ENCODE assay signal across 11 cellular contexts in the genomic region with DNA sequence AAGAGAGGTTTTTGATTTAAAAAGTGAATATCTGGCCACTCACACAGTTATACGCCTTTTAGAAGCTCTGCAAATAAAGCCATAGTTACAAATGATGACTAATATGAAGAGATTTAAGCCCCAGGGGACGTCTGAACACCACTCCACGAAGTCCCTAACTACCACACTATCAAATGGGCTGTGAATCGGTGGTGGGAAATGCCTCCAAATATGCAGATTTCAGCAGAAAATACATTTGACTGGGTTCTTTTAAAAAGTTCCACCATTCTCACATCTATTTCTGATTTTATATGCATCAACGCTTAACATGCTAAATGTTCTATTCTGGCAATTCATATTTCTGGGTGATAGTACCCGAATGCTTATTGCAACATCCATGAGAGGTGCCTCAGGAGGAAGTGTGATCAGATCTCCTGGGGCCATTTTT. TPM values are rescaled to one million over a fixed set of nuclear protein-coding genes. Genes with fewer than 3 reads are reported as not detected.
DNase-seq lines count a peak whose midpoint lies in the region; ATAC-seq and TF ChIP-seq lines count a peak whose summit lies in the region.
"Had no signal": no experiment of that assay in that cellular context is flagged by ENCODE, and none has a peak within 500 bp of the region (broad histone marks: within the 10 kb centered on the region; RNA-seq: fewer than 3 reads in every experiment).

No MANE protein-coding gene starts in this region.

- no peaks in the 10 kb centered on the region for H4K20me1 ChIP-seq in Karpas-422 (ENCODE audit: insufficient read depth, low read depth, low read length)

- H3K4me1 ChIP-seq in breast epithelium (no peaks in the 10 kb centered on the region), Karpas-422 (ENCODE audit: low read length) (peaks cover 23% of the 10 kb centered on the region)

- H3K4me2 ChIP-seq in Karpas-422 (ENCODE audit: low read depth, low read length, poor library complexity, severe bottlenecking): peak overlapping the region; percentile 14

- H2AFZ ChIP-seq in Karpas-422 (ENCODE audit: low read length): no peak overlapping the region

- H3K36me3 ChIP-seq in breast epithelium (no peaks in the 10 kb centered on the region), Karpas-422 (ENCODE audit: insufficient read depth, low read length) (no peaks in the 10 kb centered on the region; the same call in 1 of the 2 replicates)
- H3K36me3 ChIP-seq: thoracic aorta had no signal

- no peaks in the 10 kb centered on the region for H3K27me3 ChIP-seq in breast epithelium
- no peaks in the 10 kb centered on the region for H3K27me3 ChIP-seq in Karpas-422 (ENCODE audit: low read length)

- H3K27ac Mint-ChIP-seq in MCF 10A (ENCODE audit: low read depth, unreplicated experiment) (no peak overlapping the region), natural killer cell (no peak overlapping the region)
- no peak overlapping the region for H3K27ac Mint-ChIP-seq in activated CD4-positive, alpha-beta memory T cell treated with anti-CD3 and anti-CD28 coated beads for 36 hours

- no peaks in the 10 kb centered on the region for H3K27me3 Mint-ChIP-seq in MCF 10A (ENCODE audit: insufficient read depth, unreplicated experiment)
- no peaks in the 10 kb centered on the region for H3K27me3 Mint-ChIP-seq in natural killer cell (ENCODE audit: low read depth in 2 of 2)
- no peaks in the 10 kb centered on the region for H3K27me3 Mint-ChIP-seq in activated CD4-positive, alpha-beta memory T cell treated with anti-CD3 and anti-CD28 coated beads for 36 hours

- no TSS peak for BruUV-seq in MCF 10A (replicated peaks; lab: Mats Ljungman, UMichigan)

- POLR2A ChIA-PET in MCF 10A (lab: Yijun Ruan, JAX): interaction anchor here (0.6 kb wide), 1 partner anchor 43 kb away, joined by 3 read pairs; no protein-coding TSS in a partner anchor
- POLR2A ChIA-PET in activated CD4-positive, alpha-beta memory T cell treated with anti-CD3 and anti-CD28 coated beads for 36 hours (lab: Charles Lee): no interaction called here

- H3K4me3 ChIP-seq in breast epithelium (no peak overlapping the region), Karpas-422 (ENCODE audit: low read length) (no peak overlapping the region)
- H3K4me3 ChIP-seq: thoracic aorta had no signal

- H3K79me2 ChIP-seq in Karpas-422 (ENCODE audit: low read length): no peaks in the 10 kb centered on the region

- ATAC-seq in HG02798 (IDR thresholded peaks at IDR 0.05; ENCODE audit: poor library complexity, unreplicated experiment) (peak; percentile 58), natural killer cell (no peak)

- peaks cover 9% of the 10 kb centered on the region for H3K9me3 Mint-ChIP-seq in MCF 10A (ENCODE audit: unreplicated experiment)
- H3K9me3 Mint-ChIP-seq in natural killer cell: no peaks in the 10 kb centered on the region
- H3K9me3 Mint-ChIP-seq in activated CD4-positive, alpha-beta memory T cell treated with anti-CD3 and anti-CD28 coated beads for 36 hours: peaks cover 2% of the 10 kb centered on the region

- H3K9me3 ChIP-seq in breast epithelium: no peaks in the 10 kb centered on the region
- no peaks in the 10 kb centered on the region for H3K9me3 ChIP-seq in Karpas-422 (ENCODE audit: low read length)
- H3K9me3 ChIP-seq: thoracic aorta had no signal

- DNase-seq in MCF 10A (ENCODE audit: unreplicated experiment) (peak; percentile 43), breast epithelium (ENCODE audit: low spot score in 2 of 2) (no peak), Karpas-422 (peak; percentile 79), NCI-H510A (lab: John Stamatoyannopoulos, UW) (no peak), natural killer cell (no peak)
- no peak for DNase-seq in stimulated activated naive CD4-positive, alpha-beta T cell (lab: John Stamatoyannopoulos, UW)
- no peak for DNase-seq in activated CD4-positive, alpha-beta memory T cell treated with anti-CD3 and anti-CD28 coated beads for 36 hours
- DNase-seq: 8988T, amniotic stem cell had no signal

- H3K27ac ChIP-seq in breast epithelium (no peak overlapping the region), Karpas-422 (ENCODE audit: low read length) (no peak overlapping the region)
- H3K27ac ChIP-seq: thoracic aorta had no signal

- CTCF ChIA-PET in MCF 10A (lab: Yijun Ruan, JAX): interaction anchor here (0.6 to 13.3 kb wide), 2 partner anchors 202 to 271 kb away, joined by 3 to 264 read pairs; no protein-coding TSS in a partner anchor
- CTCF ChIA-PET in activated CD4-positive, alpha-beta memory T cell treated with anti-CD3 and anti-CD28 coated beads for 36 hours (lab: Charles Lee): no interaction called here

- no peak for TF ChIP-seq CTCF in MCF 10A (IDR thresholded peaks at IDR 0.05; ENCODE audit: unreplicated experiment)
- TF ChIP-seq CTCF in breast epithelium (IDR thresholded peaks at IDR 0.05): no peak
- no peak for TF ChIP-seq CTCF in natural killer cell (IDR thresholded peaks at IDR 0.05)

- intact Hi-C loops in MCF 10A (cut with micrococcal nuclease) (loop anchor here (5.0 to 10.0 kb wide), 2 partner anchors 415 to 482 kb away; a partner anchor contains a TSS), breast epithelium (cut with DNase I; ENCODE audit: low total_unique reads) (loop anchor here (10.0 kb wide), 1 partner anchor 275 kb away; no protein-coding TSS in a partner anchor), natural killer cell (cut with micrococcal nuclease) (no loop called here)
- intact Hi-C loops in activated CD4-positive, alpha-beta memory T cell treated with anti-CD3 and anti-CD28 coated beads for 36 hours (cut with micrococcal nuclease): loop anchor here (10.0 kb wide), 1 partner anchor 205 kb away; no protein-coding TSS in a partner anchor

- no peaks in the 10 kb centered on the region for H3K9me2 ChIP-seq in Karpas-422 (replicated peaks; ENCODE audit: insufficient read depth, low read length)

- no peak overlapping the region for H3K9ac ChIP-seq in Karpas-422 (ENCODE audit: low read length)

- H3K36me3 Mint-ChIP-seq in MCF 10A (ENCODE audit: insufficient read depth, unreplicated experiment) (no peaks in the 10 kb centered on the region), natural killer cell (no peaks in the 10 kb centered on the region)
- H3K36me3 Mint-ChIP-seq in activated CD4-positive, alpha-beta memory T cell treated with anti-CD3 and anti-CD28 coated beads for 36 hours: no peaks in the 10 kb centered on the region

- TF ChIP-seq POLR2A in breast epithelium (IDR thresholded peaks at IDR 0.05): no peak

- H3K4me3 Mint-ChIP-seq in MCF 10A (ENCODE audit: unreplicated experiment) (no peak overlapping the region), natural killer cell (no peak overlapping the region)
- no peak overlapping the region for H3K4me3 Mint-ChIP-seq in activated CD4-positive, alpha-beta memory T cell treated with anti-CD3 and anti-CD28 coated beads for 36 hours

- H3K4me1 Mint-ChIP-seq in MCF 10A (ENCODE audit: insufficient read depth, unreplicated experiment): peaks cover 12% of the 10 kb centered on the region
- H3K4me1 Mint-ChIP-seq in natural killer cell: no peaks in the 10 kb centered on the region
- H3K4me1 Mint-ChIP-seq in activated CD4-positive, alpha-beta memory T cell treated with anti-CD3 and anti-CD28 coated beads for 36 hours (ENCODE audit: low read depth): no peaks in the 10 kb centered on the region

RNA-seq across cellular contexts. Expression of a gene that starts 22.5 kb away (rescaled TPM):
- total RNA-seq in MCF 10A (2022) (3.7 and 8.3 TPM in 2 replicates), breast epithelium (1 to 10 TPM in 2 of 3 donors, under 1 TPM in 1; 0.98 to 1.6 (median 1.5) TPM), natural killer cell (1 to 10 TPM in 2 of 3 donors, under 1 TPM in 1; 0.61 to 1.4 (median 1.3) TPM)
- total RNA-seq in Karpas-422 (2014; rRNA removed; shearing (Covaris generic); ENCODE audit: low replicate concordance): 0.07 TPM in 1 of 2 replicates, not detected in the other
- 1 to 10 TPM in 1 of 2 experiments, under 1 TPM in 1; 0.40 to 2.0 TPM for total RNA-seq in activated CD4-positive, alpha-beta memory T cell treated with anti-CD3 and anti-CD28 coated beads for 36 hours

RNA-seq across cellular contexts. Expression of a gene that starts 35.2 kb away (rescaled TPM):
- total RNA-seq in MCF 10A (2022) (10.3 and 12.2 TPM in 2 replicates), breast epithelium (10 to 100 TPM; 19.3 to 30.6 (median 23.7) TPM), natural killer cell (10 to 100 TPM; 33.8 to 48.6 (median 36.2) TPM)
- 7.6 and 16.8 TPM in 2 replicates for total RNA-seq in Karpas-422 (2014; rRNA removed; shearing (Covaris generic); ENCODE audit: low replicate concordance)
- total RNA-seq in activated CD4-positive, alpha-beta memory T cell treated with anti-CD3 and anti-CD28 coated beads for 36 hours: 10 to 100 TPM; 12.2 to 12.5 TPM

RNA-seq across cellular contexts. Expression of a gene that starts 46.1 kb away (rescaled TPM):
- total RNA-seq in MCF 10A (2022) (96.1 and 115 TPM in 2 replicates), breast epithelium (10 to 100 TPM; 74.4 to 94.7 (median 80.5) TPM), natural killer cell (10 to 100 TPM; 40.6 to 48.8 (median 48.1) TPM)
- 60.8 and 61.1 TPM in 2 replicates for total RNA-seq in Karpas-422 (2014; rRNA removed; shearing (Covaris generic); ENCODE audit: low replicate concordance)
- 10 to 100 TPM; 42.2 to 44.1 TPM for total RNA-seq in activated CD4-positive, alpha-beta memory T cell treated with anti-CD3 and anti-CD28 coated beads for 36 hours

Comparison
In these comparisons a context has a peak if more than half of its experiments do, and no peak if none do; other contexts are left out.
1. DNase-seq: peak in MCF 10A (single experiment) and Karpas-422 (single experiment); none in breast epithelium (0 of 2), stimulated activated naive CD4-positive, alpha-beta T cell (0 of 6), NCI-H510A (single experiment), natural killer cell (single experiment) and activated CD4-positive, alpha-beta memory T cell treated with anti-CD3 and anti-CD28 coated beads for 36 hours (single experiment).